Comparison of ENCODE assay signal across 8 cellular contexts in genomic region chr11:27701262-27702105, GRCh38. TPM values are rescaled to one million over a fixed set of nuclear protein-coding genes. Genes with fewer than 3 reads are reported as not detected.
DNase-seq lines count a peak whose midpoint lies in the region; ATAC-seq, FAIRE-seq and TF ChIP-seq lines count a peak whose summit lies in the region.

No MANE protein-coding gene starts in this region.

- H3K4me1 ChIP-seq in A549 (peaks cover 24% of the 10 kb centered on the region), right atrium auricular region (peaks cover 0 to 37% of the 10 kb centered on the region in 2 donors), sigmoid colon (peaks cover 3 to 38% (median 35%) of the 10 kb centered on the region in 4 donors)

- H3K4me3 Mint-ChIP-seq in IgD-negative memory B cell: peak overlapping the region; percentile 67 to 95 (median 86)
- peak overlapping the region; percentile 71 for H3K4me3 Mint-ChIP-seq in activated T-helper 1 cell treated with anti-CD3 and anti-CD28 coated beads, Interleukin-12 subunit alpha, Interleukin-12 subunit beta, Interleukin-2, Interleukin-4 antibody, amounts not matched to agents 30 ng/mL and 10 ng/mL and 1 ng/mL, durations not matched to agents 14 hours and 24 hours and 36 hours

- H3K9me3 Mint-ChIP-seq in IgD-negative memory B cell: peaks cover 0 to 4% (median 0%) of the 10 kb centered on the region in 3 donors
- no peaks in the 10 kb centered on the region for H3K9me3 Mint-ChIP-seq in activated T-helper 1 cell treated with anti-CD3 and anti-CD28 coated beads, Interleukin-12 subunit alpha, Interleukin-12 subunit beta, Interleukin-2, Interleukin-4 antibody, amounts not matched to agents 30 ng/mL and 10 ng/mL and 1 ng/mL, durations not matched to agents 14 hours and 24 hours and 36 hours

- 2% methylated on average over 33 of the region's 33 CpGs for WGBS in A549 (ENCODE audit: missing lambda C conversion rate)
- 2% methylated on average over 33 of the region's 33 CpGs for WGBS in sigmoid colon, 2 donors

- H3K9me3 ChIP-seq in A549: no peaks in the 10 kb centered on the region
- no peaks in the 10 kb centered on the region for H3K9me3 ChIP-seq in right atrium auricular region
- no peaks in the 10 kb centered on the region for H3K9me3 ChIP-seq in sigmoid colon

- no peak for TF ChIP-seq POLR2A in A549 (IDR thresholded peaks at IDR 0.05; ENCODE audit: low read length)
- no peak for TF ChIP-seq POLR2A in sigmoid colon (IDR thresholded peaks at IDR 0.05)

- peak overlapping the region; percentile 77 for H3K4me2 ChIP-seq in A549

- H3K27me3 ChIP-seq in right atrium auricular region (no peaks in the 10 kb centered on the region), sigmoid colon (peaks cover 19 to 74% (median 54%) of the 10 kb centered on the region in 3 donors)

- no peaks in the 10 kb centered on the region for H3K36me3 Mint-ChIP-seq in IgD-negative memory B cell
- H3K36me3 Mint-ChIP-seq in activated T-helper 1 cell treated with anti-CD3 and anti-CD28 coated beads, Interleukin-12 subunit alpha, Interleukin-12 subunit beta, Interleukin-2, Interleukin-4 antibody, amounts not matched to agents 30 ng/mL and 10 ng/mL and 1 ng/mL, durations not matched to agents 14 hours and 24 hours and 36 hours (ENCODE audit: low read depth): no peaks in the 10 kb centered on the region

- DNase-seq in A549 (ENCODE audit: low read depth in 1 of 2, low spot score in 1 of 2): peak; percentile 59 to 61
- DNase-seq in activated T-helper 1 cell treated with anti-CD3 and anti-CD28 coated beads, Interleukin-12 subunit alpha, Interleukin-12 subunit beta, Interleukin-2, Interleukin-4 antibody, amounts not matched to agents 30 ng/mL and 10 ng/mL and 1 ng/mL, durations not matched to agents 14 hours and 24 hours and 36 hours (ENCODE audit: low spot score): no peak
- no peak for DNase-seq in right atrium auricular region (ENCODE audit: low spot score)
- DNase-seq in sigmoid colon: no peak
- DNase-seq in germinal center (ENCODE audit: low spot score): no peak
- DNase-seq in NCI-H2196 treated with DMSO at 0.1 percent for 48 hours (lab: John Stamatoyannopoulos, UW; ENCODE audit: unreplicated experiment): no peak

- H3K27ac ChIP-seq in A549 (peak overlapping the region; percentile 90 to 96), right atrium auricular region (no peak overlapping the region), sigmoid colon (no peak overlapping the region)

- FAIRE-seq in A549 (lab: Jason Lieb, UNC): no peak

- peak; percentile 12 to 49; a peak in 4 of 6 replicates for ATAC-seq in A549

- intact Hi-C loops in activated T-helper 1 cell treated with anti-CD3 and anti-CD28 coated beads, Interleukin-12 subunit alpha, Interleukin-12 subunit beta, Interleukin-2, Interleukin-4 antibody, amounts not matched to agents 30 ng/mL and 10 ng/mL and 1 ng/mL, durations not matched to agents 14 hours and 24 hours and 36 hours (cut with micrococcal nuclease): loop anchor here (1.0 kb wide), 1 partner anchor 21 kb away; no protein-coding TSS in a partner anchor
- intact Hi-C loops in sigmoid colon (cut with DNase I): no loop called here

- POLR2A ChIA-PET in A549 (lab: Yijun Ruan, JAX): interaction anchor here (3.0 to 4.2 kb wide), 3 partner anchors 17 to 1134 kb away, joined by 31 to 78 read pairs (median 31); partner anchors contain the start of genes KIF18A and METTL15

- CTCF ChIA-PET in A549 (lab: Yijun Ruan, JAX): interaction anchor here (0.7 to 7.0 kb wide), 16 partner anchors 10 to 1634 kb away, joined by 3 to 95 read pairs (median 4); partner anchors contain the start of genes KIF18A and METTL15

- TF ChIP-seq EP300 in A549 (IDR thresholded peaks at IDR 0.05): no peak
- no peak for TF ChIP-seq EP300 in sigmoid colon (IDR thresholded peaks at IDR 0.05)

- TF ChIP-seq CTCF in A549 (IDR thresholded peaks at IDR 0.05) (peak; percentile 48), right atrium auricular region (IDR thresholded peaks at IDR 0.05) (peak in 1 of 2 donors; percentile 36), sigmoid colon (IDR thresholded peaks at IDR 0.05) (no peak)

- peak; percentile 49 to 65 for TF ChIP-seq RAD21 in A549 (conservative IDR thresholded peaks at IDR 0.05 in 1 of 2, IDR thresholded peaks at IDR 0.05 in 1 of 2)

- H3K36me3 ChIP-seq in right atrium auricular region (no peaks in the 10 kb centered on the region), sigmoid colon (no peaks in the 10 kb centered on the region)

- H3K27me3 Mint-ChIP-seq in IgD-negative memory B cell: peaks cover 47% of the 10 kb centered on the region
- H3K27me3 Mint-ChIP-seq in activated T-helper 1 cell treated with anti-CD3 and anti-CD28 coated beads, Interleukin-12 subunit alpha, Interleukin-12 subunit beta, Interleukin-2, Interleukin-4 antibody, amounts not matched to agents 30 ng/mL and 10 ng/mL and 1 ng/mL, durations not matched to agents 14 hours and 24 hours and 36 hours (ENCODE audit: insufficient read depth): peaks cover 74% of the 10 kb centered on the region

- H3K4me1 Mint-ChIP-seq in IgD-negative memory B cell: peaks cover 11 to 22% (median 13%) of the 10 kb centered on the region in 3 donors
- peaks cover 23% of the 10 kb centered on the region for H3K4me1 Mint-ChIP-seq in activated T-helper 1 cell treated with anti-CD3 and anti-CD28 coated beads, Interleukin-12 subunit alpha, Interleukin-12 subunit beta, Interleukin-2, Interleukin-4 antibody, amounts not matched to agents 30 ng/mL and 10 ng/mL and 1 ng/mL, durations not matched to agents 14 hours and 24 hours and 36 hours (ENCODE audit: low read depth)

- H3K27ac Mint-ChIP-seq in IgD-negative memory B cell: no peak overlapping the region
- H3K27ac Mint-ChIP-seq in activated T-helper 1 cell treated with anti-CD3 and anti-CD28 coated beads, Interleukin-12 subunit alpha, Interleukin-12 subunit beta, Interleukin-2, Interleukin-4 antibody, amounts not matched to agents 30 ng/mL and 10 ng/mL and 1 ng/mL, durations not matched to agents 14 hours and 24 hours and 36 hours: no peak overlapping the region

- peak overlapping the region; percentile 78 for H3K4me3 ChIP-seq in A549
- peak overlapping the region; percentile 81 for H3K4me3 ChIP-seq in GM08714 (ENCODE audit: low read length)
- H3K4me3 ChIP-seq in right atrium auricular region: peak overlapping the region; percentile 43 to 56
- peak overlapping the region in 3 of 4 donors; percentile 47 to 57 (median 55) for H3K4me3 ChIP-seq in sigmoid colon

TF ChIP-seq in A549, 52 proteins besides CTCF, POLR2A, EP300 and RAD21:
- TF ChIP-seq NPAS2 (CRISPR knock-in tag; IDR thresholded peaks at IDR 0.05; ENCODE audit: borderline replicate concordance): no peak
- TF ChIP-seq SMC3 (IDR thresholded peaks at IDR 0.05): peak; percentile 73

RNA-seq across cellular contexts. Expression of gene BDNF, which starts 1.2 kb away (rescaled TPM):
- polyA plus RNA-seq in A549 (2011; rRNA removed) (25.4 and 33.7 TPM in 2 replicates), A549 (2017; fragmentation: RNase III; extraction: RNeasy Plus Mini Kit Qiagen cat#74134 plus additional on column Dnase treatment) (15.6 to 18.8 TPM (median 16.4 TPM) in 3 replicates), IgD-negative memory B cell (not detected), sigmoid colon (under 1 TPM in 1 of 3 donors, not detected in 2; 0.10 TPM)
- polyA plus RNA-seq in A549 (2012; cell fraction: cytosol; rRNA removed): 11.5 and 13.1 TPM in 2 replicates
- 14.7 and 21.5 TPM in 2 replicates for polyA plus RNA-seq in A549 (2012; cell fraction: nucleus; rRNA removed)
- polyA minus RNA-seq in A549 (2011; rRNA and poly(A)+ RNA removed): 22.4 and 27.3 TPM in 2 replicates
- total RNA-seq in activated T-helper 1 cell treated with anti-CD3 and anti-CD28 coated beads, Interleukin-12 subunit alpha, Interleukin-12 subunit beta, Interleukin-2, Interleukin-4 antibody, amounts not matched to agents 30 ng/mL and 10 ng/mL and 1 ng/mL, durations not matched to agents 14 hours and 24 hours and 36 hours: not detected in 2 replicates
- total RNA-seq in right atrium auricular region (under 1 TPM in 1 of 2 donors, not detected in 1; 0.20 TPM), sigmoid colon (1 to 10 TPM in 2 of 4 donors, under 1 TPM in 2; 0.36 to 1.1 (median 0.79) TPM)

Comparison
In these comparisons a context has a peak if more than half of its experiments do, and no peak if none do; other contexts are left out.
1. DNase-seq: peak in A549 (2 of 2); none in activated T-helper 1 cell treated with anti-CD3 and anti-CD28 coated beads, Interleukin-12 subunit alpha, Interleukin-12 subunit beta, Interleukin-2, Interleukin-4 antibody, amounts not matched to agents 30 ng/mL and 10 ng/mL and 1 ng/mL, durations not matched to agents 14 hours and 24 hours and 36 hours (single experiment), right atrium auricular region (single experiment), sigmoid colon (single experiment), germinal center (single experiment) and NCI-H2196 treated with DMSO at 0.1 percent for 48 hours (single experiment).
2. H3K27ac ChIP-seq: peak in A549 (2 of 2); none in right atrium auricular region (0 of 2) and sigmoid colon (0 of 4).
3. Peak in every context shown above with its lines, with median percentiles within 50 percentile points of each other: H3K4me3 ChIP-seq.